In genomic region chr1:241323510-241323909, GRCh38 we compare ENCODE assay signal across 11 cellular contexts. TPM values are rescaled to one million over a fixed set of nuclear protein-coding genes. Genes with fewer than 3 reads are reported as not detected.
DNase-seq lines count a peak whose midpoint lies in the region; FAIRE-seq and TF ChIP-seq lines count a peak whose summit lies in the region.
"Had no signal": no experiment of that assay in that cellular context is flagged by ENCODE, and none has a peak within 500 bp of the region (broad histone marks: within the 10 kb centered on the region; RNA-seq: fewer than 3 reads in every experiment).

No MANE protein-coding gene starts in this region.

- H3K14ac ChIP-seq in H1 (ENCODE audit: insufficient read length) = no peak overlapping the region

- no peak overlapping the region for H3K4me3 Mint-ChIP-seq in activated T-cell treated with anti-CD3 and anti-CD28 coated beads, Interleukin-2, amount 50 U/mL, for 24 hours

- H4K20me1 ChIP-seq in H1 (replicated peaks in 1 of 2; ENCODE audit: control insufficient read depth in 1 of 2, insufficient read depth in 2 of 2, low read length in 2 of 2) = no peaks in the 10 kb centered on the region
- H4K20me1 ChIP-seq: BLaER1 treated with 17β-estradiol and CSF1 and Interleukin-3, amounts not matched to agents 10 nM and 100 nM had no signal

- H3K9me3 ChIP-seq in NT2/D1 (ENCODE audit: insufficient read depth, low read length) (no peaks in the 10 kb centered on the region), H1 (ENCODE audit: insufficient read depth in 2 of 2, low read depth in 1 of 2, low read length in 1 of 2) (no peaks in the 10 kb centered on the region), tibial nerve (no peaks in the 10 kb centered on the region)
- H3K9me3 ChIP-seq: BLaER1 treated with 17β-estradiol and CSF1 and Interleukin-3, amounts not matched to agents 10 nM and 100 nM; body of pancreas; HAP-1 had no signal

- H2BK12ac ChIP-seq in H1 (ENCODE audit: low read depth, low read length) = no peak overlapping the region

- no peak overlapping the region for H4K5ac ChIP-seq in H1 (ENCODE audit: insufficient read length, low read depth, low read length)

- DNase-seq in activated T-cell treated with anti-CD3 and anti-CD28 coated beads for 48 hours (ENCODE audit: low read depth) (peak; percentile 2), NT2/D1 (ENCODE audit: low read depth, low spot score) (peak; percentile 62), H1 (ENCODE audit: low read depth in 1 of 2, low spot score in 2 of 2) (peak; percentile 25 to 82), retina (peak; percentile 16), tibial nerve (ENCODE audit: low spot score in 2 of 2) (no peak), GM12892 (ENCODE audit: insufficient read length) (no peak)
- DNase-seq in activated T-cell treated with anti-CD3 and anti-CD28 coated beads, Interleukin-2, amount 50 U/mL, for 24 hours = no peak
- DNase-seq in stimulated activated naive CD4-positive, alpha-beta T cell treated with Interleukin-2 at 50 U/mL for 16 hours (lab: John Stamatoyannopoulos, UW) = no peak

- no peaks in the 10 kb centered on the region for H3K27me3 Mint-ChIP-seq in activated T-cell treated with anti-CD3 and anti-CD28 coated beads, Interleukin-2, amount 50 U/mL, for 24 hours

- H3K4me1 ChIP-seq in NT2/D1 (ENCODE audit: insufficient read depth, insufficient read length) = no peaks in the 10 kb centered on the region
- H3K4me1 ChIP-seq in H1 (replicated peaks in 1 of 4; ENCODE audit: control insufficient read depth in 3 of 4, insufficient read depth in 4 of 4, low read length in 3 of 4) = no peaks in the 10 kb centered on the region
- H3K4me1 ChIP-seq in tibial nerve = no peaks in the 10 kb centered on the region
- H3K4me1 ChIP-seq: BLaER1 treated with 17β-estradiol and CSF1 and Interleukin-3, amounts not matched to agents 10 nM and 100 nM; body of pancreas; HAP-1 had no signal

- no peaks in the 10 kb centered on the region for H3K4me1 Mint-ChIP-seq in activated T-cell treated with anti-CD3 and anti-CD28 coated beads, Interleukin-2, amount 50 U/mL, for 24 hours (ENCODE audit: low read depth)

- WGBS in H1 (ENCODE audit: extremely low coverage in 1 of 2, insufficient coverage in 1 of 2, insufficient read length in 1 of 2, insufficient replicate concordance in 2 of 2, low coverage in 1 of 2, low lambda C conversion rate in 2 of 2, missing lambda C conversion rate in 1 of 2), 2 experiments = 54% methylated on average over 5 of the region's 5 CpGs; no CpG with 5 or more reads in 1 of the 2 experiments
- 12 to 18% methylated on average over 5 of the region's 5 CpGs for WGBS in tibial nerve, 2 donors

- TF ChIP-seq RAD21 in H1 (IDR thresholded peaks at IDR 0.05 in 1 of 2, conservative IDR thresholded peaks at IDR 0.05 in 1 of 2; ENCODE audit: low read depth in 2 of 2, low read length in 2 of 2) = peak in 1 of 2 experiments; percentile 18; a peak in 1 of 4 replicates

- no peak for TF ChIP-seq EP300 in H1 (IDR thresholded peaks at IDR 0.05; ENCODE audit: borderline replicate concordance in 1 of 2, low read depth in 2 of 2, low read length in 2 of 2)
- TF ChIP-seq EP300 in tibial nerve (IDR thresholded peaks at IDR 0.05) = no peak

- H2BK5ac ChIP-seq in H1 (ENCODE audit: low read depth, low read length) = no peak overlapping the region

- H4K91ac ChIP-seq in H1 (replicated peaks; ENCODE audit: insufficient read length, low read length) = no peak overlapping the region

- H2BK20ac ChIP-seq in H1 (ENCODE audit: low read length) = no peak overlapping the region

- no peaks in the 10 kb centered on the region for H3K79me2 ChIP-seq in H1 (ENCODE audit: control insufficient read depth in 1 of 2, insufficient read depth in 2 of 2, low read length in 2 of 2)

- no peak overlapping the region for H3K4ac ChIP-seq in H1 (replicated peaks; ENCODE audit: insufficient read length, low read depth, low read length)

- H3K18ac ChIP-seq in H1 (ENCODE audit: extremely low read depth, low read length) = no peak overlapping the region

- TF ChIP-seq CTCF in H1 (IDR thresholded peaks at IDR 0.05; ENCODE audit: control extremely low read depth in 1 of 3, insufficient read depth in 1 of 3, low read depth in 1 of 3, low read length in 3 of 3) = no peak
- no peak for TF ChIP-seq CTCF in tibial nerve (IDR thresholded peaks at IDR 0.05)

- H3K36me3 ChIP-seq in NT2/D1 (ENCODE audit: insufficient read depth, insufficient read length, low read length) = no peaks in the 10 kb centered on the region
- H3K36me3 ChIP-seq in H1 (ENCODE audit: control insufficient read depth in 2 of 4, insufficient read depth in 4 of 4, low read length in 3 of 4) = no peaks in the 10 kb centered on the region
- no peaks in the 10 kb centered on the region for H3K36me3 ChIP-seq in tibial nerve
- H3K36me3 ChIP-seq: BLaER1 treated with 17β-estradiol and CSF1 and Interleukin-3, amounts not matched to agents 10 nM and 100 nM; HAP-1 had no signal

- POLR2A ChIA-PET in H1 (lab: Charles Lee; ENCODE audit: partially characterized antibody) = no interaction called here

- no peaks in the 10 kb centered on the region for H3K23me2 ChIP-seq in H1 (ENCODE audit: low read depth, low read length)

- no peak overlapping the region for H3K27ac Mint-ChIP-seq in activated T-cell treated with anti-CD3 and anti-CD28 coated beads, Interleukin-2, amount 50 U/mL, for 24 hours

- no peak overlapping the region for H3K4me2 ChIP-seq in H1 (ENCODE audit: insufficient read depth in 1 of 2, low read depth in 2 of 2, low read length in 2 of 2)
- H3K4me2 ChIP-seq: BLaER1 treated with 17β-estradiol and CSF1 and Interleukin-3, amounts not matched to agents 10 nM and 100 nM had no signal

- TF ChIP-seq POLR2A in H1 (IDR thresholded peaks at IDR 0.05; ENCODE audit: control extremely low read depth in 1 of 2, low read depth in 2 of 2, low read length in 2 of 2) (no peak), tibial nerve (IDR thresholded peaks at IDR 0.05) (no peak), GM12892 (IDR thresholded peaks at IDR 0.05; ENCODE audit: low read depth, low read length) (no peak)

- no peak overlapping the region for H3K9ac ChIP-seq in NT2/D1 (ENCODE audit: insufficient read length, low read depth)
- H3K9ac ChIP-seq in H1 (replicated peaks in 1 of 4; ENCODE audit: extremely low read depth in 1 of 4, low read depth in 3 of 4, low read length in 3 of 4) = no peak overlapping the region
- H3K9ac ChIP-seq: BLaER1 treated with 17β-estradiol and CSF1 and Interleukin-3, amounts not matched to agents 10 nM and 100 nM had no signal

- H2BK120ac ChIP-seq in H1 (replicated peaks; ENCODE audit: low read depth, low read length) = no peak overlapping the region

- no peak overlapping the region for H2AK5ac ChIP-seq in H1 (ENCODE audit: low read depth, low read length)

- no peak overlapping the region for H3K56ac ChIP-seq in H1 (replicated peaks; ENCODE audit: insufficient read length, low read depth, low read length)

- FAIRE-seq in H1 (lab: Jason Lieb, UNC) (peak; percentile 58), GM12892 (lab: Jason Lieb, UNC) (no peak)

- H3K27ac ChIP-seq in H1 (ENCODE audit: low read depth, low read length) (no peak overlapping the region), tibial nerve (no peak overlapping the region)
- H3K27ac ChIP-seq: BLaER1 treated with 17β-estradiol and CSF1 and Interleukin-3, amounts not matched to agents 10 nM and 100 nM; body of pancreas had no signal

- H3K23ac ChIP-seq in H1 (ENCODE audit: insufficient read length) = no peak overlapping the region

- no peak overlapping the region for H2BK15ac ChIP-seq in H1 (ENCODE audit: low read length)

- no peaks in the 10 kb centered on the region for H3K79me1 ChIP-seq in H1 (ENCODE audit: low read depth, low read length)

- no peaks in the 10 kb centered on the region for H3K36me3 Mint-ChIP-seq in activated T-cell treated with anti-CD3 and anti-CD28 coated beads, Interleukin-2, amount 50 U/mL, for 24 hours (ENCODE audit: low read depth)

- CTCF ChIA-PET in H1 (lab: Charles Lee; ENCODE audit: partially characterized antibody) = no interaction called here

- no peak overlapping the region for H2AFZ ChIP-seq in H1 (ENCODE audit: low read length)

- H3K27me3 ChIP-seq in NT2/D1 (ENCODE audit: insufficient read depth, insufficient read length) (no peaks in the 10 kb centered on the region), H1 (replicated peaks in 1 of 4; ENCODE audit: control insufficient read depth in 3 of 4, extremely low read depth in 1 of 4, insufficient read depth in 3 of 4, low read length in 3 of 4) (no peaks in the 10 kb centered on the region), tibial nerve (no peaks in the 10 kb centered on the region)
- H3K27me3 ChIP-seq: BLaER1 treated with 17β-estradiol and CSF1 and Interleukin-3, amounts not matched to agents 10 nM and 100 nM; body of pancreas had no signal

- no peak overlapping the region for H4K8ac ChIP-seq in H1 (ENCODE audit: extremely low read depth, insufficient read depth, low read length)

- H3K4me3 ChIP-seq in NT2/D1 (ENCODE audit: insufficient read length, low read depth) (no peak overlapping the region), H1 (ENCODE audit: extremely low read depth in 1 of 4, insufficient read depth in 2 of 4, low read depth in 3 of 4, low read length in 4 of 4) (no peak overlapping the region), tibial nerve (no peak overlapping the region)
- H3K4me3 ChIP-seq: BLaER1 treated with 17β-estradiol and CSF1 and Interleukin-3, amounts not matched to agents 10 nM and 100 nM; body of pancreas; HAP-1 had no signal

- no peaks in the 10 kb centered on the region for H3K9me3 Mint-ChIP-seq in activated T-cell treated with anti-CD3 and anti-CD28 coated beads, Interleukin-2, amount 50 U/mL, for 24 hours

TF ChIP-seq in H1, 55 proteins besides CTCF, POLR2A, EP300 and RAD21:
- TF ChIP-seq SIN3A (conservative IDR thresholded peaks at IDR 0.05 in 1 of 2, IDR thresholded peaks at IDR 0.05 in 1 of 2; ENCODE audit: low read depth in 1 of 2, low read length in 2 of 2) (peak; percentile 80 to 81; a peak in 2 of 4 replicates), GTF2F1 (IDR thresholded peaks at IDR 0.05; ENCODE audit: borderline replicate concordance, low read depth, low read length) (no peak)

RNA-seq across cellular contexts. Expression of gene RGS7, which starts 33.5 kb away (rescaled TPM):
- total RNA-seq in H1 (2021; fragmentation: NEBNext Ultra II Directional; extraction: Animal tissue kit (Norgen Biotek cat#: 25700)) = 2.1 and 3.0 TPM in 2 replicates
- 0.88 and 1.6 TPM in 2 replicates for polyA plus RNA-seq in H1 (2011; rRNA removed)
- 1.6 TPM for polyA plus RNA-seq in H1 (2011; cell fraction: cytosol; rRNA removed)
- polyA plus RNA-seq in H1 (2011; cell fraction: nucleus; rRNA removed) = 1.1 TPM
- polyA plus RNA-seq in H1 (2012, experiment 1 of 2) = 1.7 to 2.6 TPM (median 2.2 TPM) in 4 replicates
- polyA plus RNA-seq in H1 (2012, experiment 2 of 2) = 0.51 TPM
- 1.2 TPM for polyA plus RNA-seq in H1 (2013, experiment 1 of 2)
- 1.2 TPM for polyA plus RNA-seq in H1 (2013, experiment 2 of 2)
- polyA minus RNA-seq in H1 (2011; rRNA and poly(A)+ RNA removed) = 1.3 and 2.4 TPM in 2 replicates
- 1.7 TPM for polyA minus RNA-seq in H1 (2011; cell fraction: cytosol; rRNA and poly(A)+ RNA removed)
- 5.5 TPM for polyA minus RNA-seq in H1 (2011; cell fraction: nucleus; rRNA and poly(A)+ RNA removed)
- 1 to 10 TPM in 2 of 4 donors, under 1 TPM in 1, not detected in 1; 0.39 to 1.5 (median 1.0) TPM for total RNA-seq in tibial nerve
- not detected for polyA plus RNA-seq in GM12892 (2012; ENCODE audit: missing spikeins)

Comparison
In these comparisons a context has a peak if more than half of its experiments do, and no peak if none do; other contexts are left out.
1. DNase-seq: peak in activated T-cell treated with anti-CD3 and anti-CD28 coated beads for 48 hours (single experiment), NT2/D1 (single experiment), H1 (2 of 2) and retina (single experiment); none in activated T-cell treated with anti-CD3 and anti-CD28 coated beads, Interleukin-2, amount 50 U/mL, for 24 hours (single experiment), tibial nerve (0 of 2), stimulated activated naive CD4-positive, alpha-beta T cell treated with Interleukin-2 at 50 U/mL for 16 hours (single experiment) and GM12892 (single experiment).